Comparison of ENCODE assay signal across 30 cellular contexts in the genomic region with DNA sequence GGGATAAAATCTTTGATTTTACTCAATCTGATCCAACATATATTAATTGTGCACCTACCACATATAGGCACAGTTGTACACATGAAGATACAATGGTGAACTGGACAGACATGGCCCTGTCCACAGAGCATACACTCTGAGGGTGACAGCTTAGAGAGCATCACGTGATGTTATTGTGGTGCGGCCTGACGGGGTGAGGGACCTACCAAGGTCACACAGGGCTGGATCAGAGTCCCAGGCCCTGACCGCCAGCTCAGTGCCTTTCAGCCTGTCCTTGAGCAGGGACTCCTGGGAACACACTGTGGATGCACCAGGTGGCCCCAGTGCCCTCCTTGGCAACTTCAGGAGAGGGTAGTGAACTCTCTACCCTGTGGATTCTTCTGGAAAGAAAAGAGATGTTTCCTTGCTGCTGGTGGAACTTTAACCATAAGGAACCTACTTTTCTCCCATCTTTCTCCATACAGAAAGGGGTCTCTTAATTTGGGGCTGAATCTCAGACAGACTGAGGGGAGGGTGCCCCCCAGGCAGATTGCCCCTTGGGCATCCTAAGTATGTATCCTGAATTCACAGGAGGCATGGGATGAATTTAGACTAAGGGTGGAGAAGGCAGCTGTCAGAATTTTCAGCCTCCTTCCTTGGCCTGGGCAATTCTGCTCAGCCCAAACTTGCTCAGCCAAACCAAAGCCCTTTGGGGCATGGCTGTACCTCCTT. TPM values are rescaled to one million over a fixed set of nuclear protein-coding genes. Genes with fewer than 3 reads are reported as not detected.
"Had no signal": no experiment of that assay in that cellular context is flagged by ENCODE, and none has a peak within 500 bp of the region (broad histone marks: within the 10 kb centered on the region; RNA-seq: fewer than 3 reads in every experiment).

No MANE protein-coding gene starts in this region.

- H3K27ac ChIP-seq: colonic mucosa, epithelial cell of prostate, foreskin keratinocyte, gastroesophageal sphincter, heart left ventricle, hepatocyte, left ventricle myocardium inferior, lower lobe of right lung, parathyroid adenoma, stomach, thyroid gland had no signal

- H3K4me2 ChIP-seq: hepatocyte, smooth muscle cell had no signal

- H3K36me3 ChIP-seq: colonic mucosa, gastroesophageal sphincter, heart left ventricle, left ventricle myocardium inferior, lower lobe of right lung, stomach, thyroid gland had no signal

- H3K9me3 ChIP-seq: colonic mucosa, thyroid gland had no signal

- H3K27me3 ChIP-seq: colonic mucosa, hepatocyte, thyroid gland had no signal

- H3K4me3 ChIP-seq: colonic mucosa, gastroesophageal sphincter, heart left ventricle, hepatocyte, left ventricle myocardium inferior, lower lobe of right lung, smooth muscle cell, stomach, thyroid gland had no signal

- H3K27ac Mint-ChIP-seq: dendritic cell treated with granulocyte-macrophage colony-stimulating factor and Interleukin-4, amounts not matched to agents 40 ng/mL and 50 ng/mL, for 4 days; endodermal cell; natural killer cell; progenitor cell of endocrine pancreas; stimulated activated effector memory CD8-positive, alpha-beta T cell treated with anti-CD3 and anti-CD28 coated beads, Interleukin-12 subunit alpha, Interleukin-12 subunit beta, amount 100 ng/mL, for 72 hours had no signal

- H3K36me3 Mint-ChIP-seq: natural killer cell; stimulated activated effector memory CD8-positive, alpha-beta T cell treated with anti-CD3 and anti-CD28 coated beads, Interleukin-12 subunit alpha, Interleukin-12 subunit beta, amount 100 ng/mL, for 72 hours had no signal

- H3K4me1 ChIP-seq: foreskin keratinocyte, left ventricle myocardium inferior, parathyroid adenoma had no signal

- DNase-seq: colonic mucosa; effector CD8-positive, alpha-beta T cell; endodermal cell; foreskin keratinocyte; heart left ventricle; left cardiac atrium; left ventricle myocardium inferior; lower lobe of right lung; natural killer cell; occipital lobe; stimulated activated CD4-positive, alpha-beta T cell treated with anti-CD3 and anti-CD28 coated beads, Interleukin-2, amount 100 ng/mL, for 24 hours; stimulated activated CD4-positive, alpha-beta T cell treated with anti-CD3 and anti-CD28 coated beads, Interleukin-4, amount 100 ng/mL, for 24 hours; stimulated activated naive CD4-positive, alpha-beta T cell treated with Interleukin-2 at 50 U/mL for 16 hours; stomach; thyroid gland; trophoblast cell had no signal

- H3K4me3 Mint-ChIP-seq: dendritic cell treated with granulocyte-macrophage colony-stimulating factor and Interleukin-4, amounts not matched to agents 40 ng/mL and 50 ng/mL, for 4 days; endodermal cell; natural killer cell; stimulated activated effector memory CD8-positive, alpha-beta T cell treated with anti-CD3 and anti-CD28 coated beads, Interleukin-12 subunit alpha, Interleukin-12 subunit beta, amount 100 ng/mL, for 72 hours had no signal

- H3K9ac ChIP-seq: parathyroid adenoma had no signal

- H3K4me1 Mint-ChIP-seq: natural killer cell; stimulated activated effector memory CD8-positive, alpha-beta T cell treated with anti-CD3 and anti-CD28 coated beads, Interleukin-12 subunit alpha, Interleukin-12 subunit beta, amount 100 ng/mL, for 72 hours had no signal

- H3K79me2 ChIP-seq: hepatocyte, parathyroid adenoma had no signal

- H3K9me3 Mint-ChIP-seq: dendritic cell treated with granulocyte-macrophage colony-stimulating factor and Interleukin-4, amounts not matched to agents 40 ng/mL and 50 ng/mL, for 4 days; natural killer cell; stimulated activated effector memory CD8-positive, alpha-beta T cell treated with anti-CD3 and anti-CD28 coated beads, Interleukin-12 subunit alpha, Interleukin-12 subunit beta, amount 100 ng/mL, for 72 hours had no signal

- ATAC-seq: esophagus mucosa; foreskin keratinocyte; gastroesophageal sphincter; heart left ventricle; left cardiac atrium; lower lobe of right lung; natural killer cell; sciatic nerve; stimulated activated effector memory CD8-positive, alpha-beta T cell treated with anti-CD3 and anti-CD28 coated beads, Interleukin-12 subunit alpha, Interleukin-12 subunit beta, amount 100 ng/mL, for 72 hours had no signal

- H2AFZ ChIP-seq: hepatocyte, parathyroid adenoma had no signal

RNA-seq across cellular contexts. Expression of a gene that starts 26.5 kb away (rescaled TPM):
- total RNA-seq: endodermal cell, foreskin keratinocyte, lower lobe of right lung, natural killer cell, progenitor cell of endocrine pancreas, smooth muscle cell had no signal
- polyA plus RNA-seq: fibroblast of lung, foreskin keratinocyte, smooth muscle cell had no signal

RNA-seq across cellular contexts. Expression of a gene that starts 32.8 kb away (rescaled TPM):
- total RNA-seq: endodermal cell, fibroblast of lung, foreskin keratinocyte, hepatocyte, kidney epithelial cell, left ventricle myocardium inferior, occipital lobe, progenitor cell of endocrine pancreas, smooth muscle cell, stomach, temporal lobe had no signal
- polyA plus RNA-seq: fibroblast of lung, hepatocyte, neural cell, smooth muscle cell had no signal
